In the genomic region with DNA sequence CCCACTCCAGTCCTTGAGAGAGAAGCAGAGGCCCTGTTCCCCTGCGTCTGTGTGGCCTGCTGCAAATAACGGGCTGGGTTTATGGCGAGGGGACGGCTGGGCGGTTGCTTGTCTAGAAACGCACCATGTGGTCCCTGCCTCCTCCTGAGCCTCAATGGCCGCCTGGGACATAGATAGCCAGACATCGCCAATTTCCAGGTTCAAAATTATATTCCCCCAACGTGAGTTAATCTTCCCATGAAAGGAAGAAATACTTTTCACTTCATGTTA, we compare ENCODE assay signal across 1 cellular context.
TF ChIP-seq lines count a peak whose summit lies in the region.

No MANE protein-coding gene starts in this region.

TF ChIP-seq in H1, 55 proteins besides CTCF, POLR2A, EP300 and RAD21:
- no peak for TF ChIP-seq SAP30 (IDR thresholded peaks at IDR 0.05; ENCODE audit: insufficient read depth, insufficient replicate concordance, low read length)
- TF ChIP-seq FOSL1 (IDR thresholded peaks at IDR 0.05; ENCODE audit: insufficient read depth, low read depth, low read length): no peak
- TF ChIP-seq TAF7 (optimal IDR thresholded peaks at IDR 0.05; ENCODE audit: borderline replicate concordance, low read depth, low read length): no peak
- no peak for TF ChIP-seq YY1 (IDR thresholded peaks at IDR 0.05; ENCODE audit: low read depth, low read length)
- no peak for TF ChIP-seq SRF (IDR thresholded peaks at IDR 0.05; ENCODE audit: low read depth, low read length)
- TF ChIP-seq JUN (IDR thresholded peaks at IDR 0.05; ENCODE audit: low read depth, low read length): no peak
- no peak for TF ChIP-seq GTF2F1 (IDR thresholded peaks at IDR 0.05; ENCODE audit: borderline replicate concordance, low read depth, low read length)
- no peak for TF ChIP-seq RXRA (IDR thresholded peaks at IDR 0.05; ENCODE audit: insufficient read depth, low read depth, low read length)
- TF ChIP-seq BCL11A (IDR thresholded peaks at IDR 0.05; ENCODE audit: low read depth in 2 of 2, low read length in 2 of 2): no peak
- TF ChIP-seq, protein P1, sequence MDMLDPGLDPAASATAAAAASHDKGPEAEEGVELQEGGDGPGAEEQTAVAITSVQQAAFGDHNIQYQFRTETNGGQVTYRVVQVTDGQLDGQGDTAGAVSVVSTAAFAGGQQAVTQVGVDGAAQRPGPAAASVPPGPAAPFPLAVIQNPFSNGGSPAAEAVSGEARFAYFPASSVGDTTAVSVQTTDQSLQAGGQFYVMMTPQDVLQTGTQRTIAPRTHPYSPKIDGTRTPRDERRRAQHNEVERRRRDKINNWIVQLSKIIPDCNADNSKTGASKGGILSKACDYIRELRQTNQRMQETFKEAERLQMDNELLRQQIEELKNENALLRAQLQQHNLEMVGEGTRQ (IDR thresholded peaks at IDR 0.05; ENCODE audit: low read length): no peak
- TF ChIP-seq HDAC2 (IDR thresholded peaks at IDR 0.05; ENCODE audit: borderline replicate concordance in 1 of 2, low read depth in 2 of 2, low read length in 2 of 2): no peak
- no peak for TF ChIP-seq ASH2L (IDR thresholded peaks at IDR 0.05; ENCODE audit: low read length)
- no peak for TF ChIP-seq SIRT6 (IDR thresholded peaks at IDR 0.05; ENCODE audit: low read length)
- TF ChIP-seq CHD2 (IDR thresholded peaks at IDR 0.05; ENCODE audit: low read length): no peak
- TF ChIP-seq, protein P2, sequence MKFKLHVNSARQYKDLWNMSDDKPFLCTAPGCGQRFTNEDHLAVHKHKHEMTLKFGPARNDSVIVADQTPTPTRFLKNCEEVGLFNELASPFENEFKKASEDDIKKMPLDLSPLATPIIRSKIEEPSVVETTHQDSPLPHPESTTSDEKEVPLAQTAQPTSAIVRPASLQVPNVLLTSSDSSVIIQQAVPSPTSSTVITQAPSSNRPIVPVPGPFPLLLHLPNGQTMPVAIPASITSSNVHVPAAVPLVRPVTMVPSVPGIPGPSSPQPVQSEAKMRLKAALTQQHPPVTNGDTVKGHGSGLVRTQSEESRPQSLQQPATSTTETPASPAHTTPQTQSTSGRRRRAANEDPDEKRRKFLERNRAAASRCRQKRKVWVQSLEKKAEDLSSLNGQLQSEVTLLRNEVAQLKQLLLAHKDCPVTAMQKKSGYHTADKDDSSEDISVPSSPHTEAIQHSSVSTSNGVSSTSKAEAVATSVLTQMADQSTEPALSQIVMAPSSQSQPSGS (IDR thresholded peaks at IDR 0.05; ENCODE audit: low read length): no peak
